ENCODE assay signal across 14 cellular contexts in genomic region chr6:157832250-157832967, GRCh38. TPM values are rescaled to one million over a fixed set of nuclear protein-coding genes. Genes with fewer than 3 reads are reported as not detected.
DNase-seq lines count a peak whose midpoint lies in the region; ATAC-seq and TF ChIP-seq lines count a peak whose summit lies in the region.
"Had no signal": no experiment of that assay in that cellular context is flagged by ENCODE, and none has a peak within 500 bp of the region (broad histone marks: within the 10 kb centered on the region; RNA-seq: fewer than 3 reads in every experiment).

No MANE protein-coding gene starts in this region.

- no peak for TF ChIP-seq CTCF in brain (conservative IDR thresholded peaks at IDR 0.05)

- no peak for TF ChIP-seq EP300 in Ishikawa (IDR thresholded peaks at IDR 0.05; ENCODE audit: borderline replicate concordance)

- H3K4me2 ChIP-seq in mesendoderm (ENCODE audit: low read length): no peak overlapping the region

- peak overlapping the region; percentile 78 for H2BK120ac ChIP-seq in mesendoderm (ENCODE audit: low read depth, low read length)

- H3K9ac ChIP-seq in mesendoderm (ENCODE audit: low read length): peak overlapping the region; percentile 20

- H3K79me1 ChIP-seq in mesendoderm (ENCODE audit: low read length): peaks cover 10% of the 10 kb centered on the region

- H3K27ac Mint-ChIP-seq in brain: peak overlapping the region; percentile 69 to 78 (median 76)
- H3K27ac Mint-ChIP-seq: natural killer cell had no signal

- DNase-seq in ELR (ENCODE audit: low read depth): peak; percentile 63
- no peak for DNase-seq in mesendoderm
- no peak for DNase-seq in NCI-H510A treated with DMSO at 0.1 percent for 48 hours (lab: John Stamatoyannopoulos, UW)
- DNase-seq in Right ventricle myocardium inferior (ENCODE audit: missing footprints): no peak
- DNase-seq: Calu3; natural killer cell; NCI-H1092; NCI-H526; stimulated activated CD4-positive, alpha-beta T cell treated with anti-CD3 and anti-CD28 coated beads, Interleukin-12 subunit alpha, Interleukin-12 subunit beta, amount 100 ng/mL, for 4 hours had no signal

- no peak for ATAC-seq in GM19023 (IDR thresholded peaks at IDR 0.05; ENCODE audit: unreplicated experiment)
- ATAC-seq in Right ventricle myocardium inferior: no peak
- ATAC-seq in HG03039 (IDR thresholded peaks at IDR 0.05; ENCODE audit: unreplicated experiment): no peak
- ATAC-seq: GM12878, natural killer cell had no signal

- no peak overlapping the region for H3K4ac ChIP-seq in mesendoderm (ENCODE audit: low read depth, low read length)

- no peak overlapping the region for H4K8ac ChIP-seq in mesendoderm (ENCODE audit: low read depth, low read length)

- H3K4me1 ChIP-seq in mesendoderm (ENCODE audit: control insufficient read depth, low read depth, low read length): peaks cover 19% of the 10 kb centered on the region

- no peaks in the 10 kb centered on the region for H3K27me3 ChIP-seq in mesendoderm (ENCODE audit: insufficient read depth, low read length, poor library complexity)

- H2BK15ac ChIP-seq in mesendoderm (replicated peaks; ENCODE audit: low read depth): no peak overlapping the region

- no peaks in the 10 kb centered on the region for H3K36me3 ChIP-seq in mesendoderm (ENCODE audit: control insufficient read depth, insufficient read depth, low read length)

- peak overlapping the region; percentile 66 for H2BK5ac ChIP-seq in mesendoderm (ENCODE audit: low read length)

- H3K4me3 ChIP-seq in mesendoderm (ENCODE audit: low read length): no peak overlapping the region
- H3K4me3 ChIP-seq: GM12878 had no signal

- H3K27me3 Mint-ChIP-seq in brain: no peaks in the 10 kb centered on the region

- peak overlapping the region; percentile 64 for H3K27ac ChIP-seq in mesendoderm (ENCODE audit: low read depth, low read length)

- H3K18ac ChIP-seq in mesendoderm (ENCODE audit: low read length): peak overlapping the region; percentile 96

- no peak for TF ChIP-seq RAD21 in Ishikawa (IDR thresholded peaks at IDR 0.05; ENCODE audit: low read depth)

- no peak overlapping the region for H3K23ac ChIP-seq in mesendoderm (ENCODE audit: low read length)

- WGBS in mesendoderm (ENCODE audit: extremely low coverage, insufficient coverage, low lambda C conversion rate): no CpG with 5 or more reads among the region's 3 CpGs

- peaks cover 66% of the 10 kb centered on the region for H3K36me3 Mint-ChIP-seq in brain
- H3K36me3 Mint-ChIP-seq: natural killer cell had no signal

- peaks cover 59% of the 10 kb centered on the region for H3K79me2 ChIP-seq in mesendoderm (ENCODE audit: control insufficient read depth, insufficient read depth, low read length)

- intact Hi-C loops in Right ventricle myocardium inferior (cut with DNase I): no loop called here

- peak overlapping the region; percentile 70 for H3K56ac ChIP-seq in mesendoderm (ENCODE audit: low read length)

- peaks cover 0 to 15% (median 10%) of the 10 kb centered on the region in 5 experiments for H3K9me3 Mint-ChIP-seq in brain
- H3K9me3 Mint-ChIP-seq: natural killer cell had no signal

- H3K4me1 Mint-ChIP-seq in brain: peaks cover 62% of the 10 kb centered on the region

- peak overlapping the region; percentile 75 for H2AK5ac ChIP-seq in mesendoderm (ENCODE audit: low read length)

- H3K4me3 Mint-ChIP-seq in brain: peak overlapping the region in 1 of 5 experiments; percentile 79
- H3K4me3 Mint-ChIP-seq: natural killer cell had no signal

- H4K5ac ChIP-seq in mesendoderm (ENCODE audit: low read length): no peak overlapping the region

TF ChIP-seq in Ishikawa, 13 proteins besides CTCF, POLR2A, EP300 and RAD21:
- TF ChIP-seq TAF1 (IDR thresholded peaks at IDR 0.05; ENCODE audit: low read depth): 0 out of 2 replicates have a peak, but pooled peaks have one; percentile 19
- no peak for TF ChIP-seq YY1 (IDR thresholded peaks at IDR 0.05; ENCODE audit: low read depth)
TF ChIP-seq in Ishikawa: peak in this region for 1.

RNA-seq across cellular contexts. Expression of gene SNX9, which starts 9.4 kb away (rescaled TPM):
- polyA plus RNA-seq in brain (ENCODE audit: insufficient read depth, low read depth, low replicate concordance): 15.9 TPM
- polyA plus RNA-seq in mesendoderm (2013, experiment 1 of 2): 28.5 TPM
- polyA plus RNA-seq in mesendoderm (2013, experiment 2 of 2): 29.3 TPM
- 35.5 TPM for total RNA-seq in Right ventricle myocardium inferior
